Comparison of ENCODE assay signal across 8 cellular contexts in the genomic region with DNA sequence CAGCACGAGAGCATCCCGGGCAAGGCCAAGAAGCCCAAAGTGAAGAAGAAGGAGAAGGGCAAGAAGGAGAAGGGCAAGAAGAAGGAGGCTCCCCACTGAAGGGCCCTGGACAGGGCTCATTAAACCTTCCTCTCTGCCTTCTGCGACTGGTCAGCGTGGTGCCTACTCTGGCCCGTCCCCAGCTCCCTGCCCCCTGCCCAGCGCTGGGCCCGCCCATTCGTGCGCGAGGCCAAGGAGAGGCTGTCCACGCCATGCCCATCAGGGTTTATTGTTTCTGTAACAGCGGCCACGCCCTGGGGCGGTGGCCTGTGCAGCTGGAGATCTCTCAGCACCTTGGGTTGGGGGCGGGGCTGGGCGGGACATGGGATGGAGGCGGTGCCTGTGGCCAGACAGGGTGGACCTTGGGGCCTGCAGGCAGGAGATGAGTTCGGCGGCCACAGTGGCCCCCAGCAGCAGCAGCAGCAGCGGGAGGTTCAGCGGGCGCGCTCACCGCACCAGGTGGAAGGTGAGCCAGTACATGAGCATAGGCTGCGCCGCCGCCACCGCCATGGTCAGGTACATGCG. TPM values are rescaled to one million over a fixed set of nuclear protein-coding genes. Genes with fewer than 3 reads are reported as not detected.
A peak's percentile ranks its signal among the peaks of the same experiment; 100 is the strongest.
DNase-seq lines count a peak whose midpoint lies in the region; ATAC-seq, FAIRE-seq and TF ChIP-seq lines count a peak whose summit lies in the region.

No MANE protein-coding gene starts in this region.

- H3K36me3 Mint-ChIP-seq in chondrocyte (ENCODE audit: low read depth): peaks cover 2% of the 10 kb centered on the region

- FAIRE-seq in urothelium cell line (lab: Jason Lieb, UNC): peak; percentile 96

- no peak for ATAC-seq in GM19452 (IDR thresholded peaks at IDR 0.05; ENCODE audit: unreplicated experiment)

- H3K4me3 ChIP-seq in astrocyte of the spinal cord (ENCODE audit: low read depth, low read length): no peak overlapping the region

- TF ChIP-seq CTCF in astrocyte of the spinal cord (IDR thresholded peaks at IDR 0.05; ENCODE audit: low read depth, low read length): no peak
- TF ChIP-seq CTCF in chondrocyte (IDR thresholded peaks at IDR 0.05): no peak

- peak; percentile 80 for DNase-seq in NCI-H82 (lab: John Stamatoyannopoulos, UW)
- no peak for DNase-seq in NCI-H82 treated with DMSO at 0.1 percent for 48 hours (lab: John Stamatoyannopoulos, UW; ENCODE audit: unreplicated experiment)
- DNase-seq in astrocyte of the spinal cord (ENCODE audit: low read depth, low spot score): peak; percentile 61
- peak; percentile 65 for DNase-seq in kidney glomerular epithelial cell (lab: John Stamatoyannopoulos, UW)
- DNase-seq in urothelium cell line (ENCODE audit: low spot score): peak; percentile 92
- no peak for DNase-seq in T1000 (lab: John Stamatoyannopoulos, UW)
- DNase-seq in chondrocyte (ENCODE audit: low spot score): no peak

- no peaks in the 10 kb centered on the region for H3K9me3 Mint-ChIP-seq in chondrocyte (ENCODE audit: low read depth)

- no peak overlapping the region for H3K4me3 Mint-ChIP-seq in chondrocyte (ENCODE audit: unreplicated experiment)

- no peaks in the 10 kb centered on the region for H3K27me3 Mint-ChIP-seq in chondrocyte (ENCODE audit: low read depth)

- H3K4me1 Mint-ChIP-seq in chondrocyte (ENCODE audit: low read depth): peaks cover 26% of the 10 kb centered on the region

- no peak overlapping the region for H3K27ac Mint-ChIP-seq in chondrocyte (ENCODE audit: unreplicated experiment)

- in situ Hi-C loops in astrocyte of the spinal cord (cut with HindIII; ENCODE audit: low sequenced_read_pairs): no loop called here

RNA-seq across cellular contexts. Expression of a gene that starts 0.9 kb away (rescaled TPM):
- total RNA-seq in chondrocyte: 2.0 to 5.2 TPM (median 2.0 TPM) in 3 replicates

RNA-seq across cellular contexts. Expression of a gene that starts 10.8 kb away (rescaled TPM):
- 93.3 to 101 TPM (median 97.8 TPM) in 3 replicates for total RNA-seq in chondrocyte

RNA-seq across cellular contexts. Expression of a gene that starts 14.7 kb away (rescaled TPM):
- total RNA-seq in chondrocyte: 22.0 to 30.9 TPM (median 29.2 TPM) in 3 replicates

RNA-seq across cellular contexts. Expression of a gene that starts 30.7 kb away (rescaled TPM):
- 3.9 to 7.6 TPM (median 5.3 TPM) in 3 replicates for total RNA-seq in chondrocyte

RNA-seq across cellular contexts. Expression of a gene that starts 40.6 kb away (rescaled TPM):
- 21.3 to 28.0 TPM (median 26.4 TPM) in 3 replicates for total RNA-seq in chondrocyte

Comparison
In these comparisons a context has a peak if more than half of its experiments do, and no peak if none do; other contexts are left out.
1. DNase-seq: peak in NCI-H82 (single experiment), astrocyte of the spinal cord (single experiment), kidney glomerular epithelial cell (single experiment) and urothelium cell line (single experiment); none in NCI-H82 treated with DMSO at 0.1 percent for 48 hours (single experiment), T1000 (single experiment) and chondrocyte (single experiment).